In the genomic region with DNA sequence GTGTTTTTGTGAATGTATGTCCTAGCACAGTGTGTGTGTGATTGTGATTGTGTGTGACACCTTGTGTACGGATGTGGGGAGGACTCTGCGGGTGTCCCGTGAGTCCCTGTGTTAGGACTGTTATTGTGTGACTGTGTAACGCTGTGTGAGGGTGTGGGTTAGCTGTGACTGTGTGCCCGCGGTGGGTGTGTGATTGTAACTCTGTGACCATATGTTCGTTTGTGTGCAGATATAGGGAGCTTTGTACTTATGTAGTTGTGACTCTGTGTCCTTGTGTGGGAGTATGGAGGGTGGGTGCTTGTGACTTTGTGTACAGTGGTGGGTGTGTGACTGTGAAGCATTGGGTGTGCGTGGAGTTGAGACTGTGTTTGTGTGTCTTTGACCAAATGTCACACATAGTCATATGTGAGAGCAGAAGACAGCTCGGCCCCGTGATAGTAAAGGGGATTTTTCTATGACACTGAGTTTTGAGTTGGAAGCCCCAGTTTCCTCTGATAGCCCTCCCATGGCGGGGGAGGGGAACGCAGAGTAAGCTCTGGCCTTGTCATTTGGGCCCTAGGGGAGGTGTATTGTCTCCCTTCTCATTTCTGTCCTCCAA, we compare ENCODE assay signal across 8 cellular contexts. TPM values are rescaled to one million over a fixed set of nuclear protein-coding genes. Genes with fewer than 3 reads are reported as not detected.
DNase-seq lines count a peak whose midpoint lies in the region; ATAC-seq, FAIRE-seq and TF ChIP-seq lines count a peak whose summit lies in the region.

No MANE protein-coding gene starts in this region.

- H3K4me3 Mint-ChIP-seq in CD4-positive, CD25-positive, alpha-beta regulatory T cell, result peak overlapping the region; percentile 95 to 100 (median 98)
- H3K4me3 Mint-ChIP-seq in activated naive CD4-positive, alpha-beta T cell treated with anti-CD3 and anti-CD28 coated beads, Interleukin-2, amount 50 U/mL, for 24 hours, result peak overlapping the region; percentile 100

- peak in 1 of 3 donors; percentile 10 for DNase-seq in CD4-positive, CD25-positive, alpha-beta regulatory T cell
- peak; percentile 31 for DNase-seq in stimulated activated CD4-positive, alpha-beta T cell treated with anti-CD3 and anti-CD28 coated beads, Interleukin-15, amount 100 ng/mL, for 24 hours
- no peak for DNase-seq in D721Med (ENCODE audit: insufficient read length, low spot score)
- DNase-seq in cerebellar cortex (ENCODE audit: low spot score), result no peak

- WGBS in HUES64, result 11% methylated on average over 12 of the region's 12 CpGs

- no peak for FAIRE-seq in D721Med (lab: Jason Lieb, UNC)

- peaks cover 33 to 52% of the 10 kb centered on the region in 2 experiments for H3K9me3 ChIP-seq in CD4-positive, CD25-positive, alpha-beta regulatory T cell (ENCODE audit: control insufficient read depth in 2 of 2, low read length in 2 of 2)
- peaks cover 14% of the 10 kb centered on the region; the same call in 1 of the 2 replicates for H3K9me3 ChIP-seq in HUES64 (ENCODE audit: insufficient read depth, low read depth, low read length)

- no peak for TF ChIP-seq CTCF in D721Med (IDR thresholded peaks at IDR 0.05; ENCODE audit: insufficient read depth, missing control alignments)

- peak overlapping the region; percentile 95 to 100 (median 97) for H3K27ac Mint-ChIP-seq in CD4-positive, CD25-positive, alpha-beta regulatory T cell
- peak overlapping the region; percentile 90 for H3K27ac Mint-ChIP-seq in activated naive CD4-positive, alpha-beta T cell treated with anti-CD3 and anti-CD28 coated beads, Interleukin-2, amount 50 U/mL, for 24 hours

- H3K36me3 Mint-ChIP-seq in CD4-positive, CD25-positive, alpha-beta regulatory T cell, result peaks cover 22% of the 10 kb centered on the region
- peaks cover 47% of the 10 kb centered on the region for H3K36me3 Mint-ChIP-seq in activated naive CD4-positive, alpha-beta T cell treated with anti-CD3 and anti-CD28 coated beads, Interleukin-2, amount 50 U/mL, for 24 hours

- H3K4me1 Mint-ChIP-seq in CD4-positive, CD25-positive, alpha-beta regulatory T cell, result peaks cover 10 to 39% (median 21%) of the 10 kb centered on the region in 4 donors
- peaks cover 23% of the 10 kb centered on the region for H3K4me1 Mint-ChIP-seq in activated naive CD4-positive, alpha-beta T cell treated with anti-CD3 and anti-CD28 coated beads, Interleukin-2, amount 50 U/mL, for 24 hours

- peak; percentile 9 to 17 for ATAC-seq in CD4-positive, CD25-positive, alpha-beta regulatory T cell (ENCODE audit: low read depth in 2 of 2)
- ATAC-seq in GM19372 (IDR thresholded peaks at IDR 0.05; ENCODE audit: low read depth, unreplicated experiment), result peak; percentile 21

- peak overlapping the region; percentile 89 for H3K4me3 ChIP-seq in CD4-positive, CD25-positive, alpha-beta regulatory T cell (ENCODE audit: low read depth, low read length)
- H3K4me3 ChIP-seq in HUES64 (ENCODE audit: low read length), result peak overlapping the region; percentile 94
- peak overlapping the region; percentile 98 for H3K4me3 ChIP-seq in iPS-11a (ENCODE audit: low read depth, low read length)

- H3K9ac ChIP-seq in HUES64 (ENCODE audit: low read depth, low read length), result peak overlapping the region; percentile 95

- peaks cover 26% of the 10 kb centered on the region for H3K4me1 ChIP-seq in CD4-positive, CD25-positive, alpha-beta regulatory T cell (ENCODE audit: control insufficient read depth, insufficient read depth, low read length, poor library complexity, severe bottlenecking)
- H3K4me1 ChIP-seq in HUES64 (ENCODE audit: insufficient read depth, low read length), result peaks cover 6% of the 10 kb centered on the region; the same call in 1 of the 2 replicates

- peak overlapping the region; percentile 90 for H3K27ac ChIP-seq in CD4-positive, CD25-positive, alpha-beta regulatory T cell (ENCODE audit: insufficient read depth, low read length, poor library complexity, severe bottlenecking)
- no peak overlapping the region for H3K27ac ChIP-seq in HUES64 (ENCODE audit: low read depth, low read length)

- peaks cover 0 to 40% (median 11%) of the 10 kb centered on the region in 7 donors for H3K9me3 Mint-ChIP-seq in CD4-positive, CD25-positive, alpha-beta regulatory T cell
- H3K9me3 Mint-ChIP-seq in activated naive CD4-positive, alpha-beta T cell treated with anti-CD3 and anti-CD28 coated beads, Interleukin-2, amount 50 U/mL, for 24 hours, result peaks cover 12% of the 10 kb centered on the region

- peaks cover 13% of the 10 kb centered on the region for H3K36me3 ChIP-seq in CD4-positive, CD25-positive, alpha-beta regulatory T cell (ENCODE audit: control insufficient read depth, insufficient read depth, low read length)
- H3K36me3 ChIP-seq in HUES64 (ENCODE audit: insufficient read depth, low read length), result peaks cover 19% of the 10 kb centered on the region

- H3K27me3 Mint-ChIP-seq in CD4-positive, CD25-positive, alpha-beta regulatory T cell, result no peaks in the 10 kb centered on the region
- H3K27me3 Mint-ChIP-seq in activated naive CD4-positive, alpha-beta T cell treated with anti-CD3 and anti-CD28 coated beads, Interleukin-2, amount 50 U/mL, for 24 hours, result no peaks in the 10 kb centered on the region

- H3K27me3 ChIP-seq in CD4-positive, CD25-positive, alpha-beta regulatory T cell (ENCODE audit: control insufficient read depth, insufficient read depth, low read length), result no peaks in the 10 kb centered on the region
- no peaks in the 10 kb centered on the region for H3K27me3 ChIP-seq in HUES64 (ENCODE audit: insufficient read depth, low read length)

RNA-seq across cellular contexts. Expression of a gene that starts 0.9 kb away (rescaled TPM):
- total RNA-seq in CD4-positive, CD25-positive, alpha-beta regulatory T cell, result 3.2 TPM
- 10 to 100 TPM in 2 of 4 donors, 1 to 10 TPM in 2; 5.5 to 11.1 (median 8.3) TPM for polyA plus RNA-seq in CD4-positive, CD25-positive, alpha-beta regulatory T cell
- polyA plus RNA-seq in HUES64 (2013, experiment 1 of 2), result 18.5 TPM
- 21.2 TPM for polyA plus RNA-seq in HUES64 (2013, experiment 2 of 2)

RNA-seq across cellular contexts. Expression of a gene that starts 39.7 kb away (rescaled TPM):
- 7.9 TPM for total RNA-seq in CD4-positive, CD25-positive, alpha-beta regulatory T cell
- 10 to 100 TPM; 13.9 to 20.7 (median 19.1) TPM for polyA plus RNA-seq in CD4-positive, CD25-positive, alpha-beta regulatory T cell
- 10.0 TPM for polyA plus RNA-seq in HUES64 (2013, experiment 1 of 2)
- 9.6 TPM for polyA plus RNA-seq in HUES64 (2013, experiment 2 of 2)

RNA-seq across cellular contexts. Expression of a gene that starts 44.1 kb away (rescaled TPM):
- 31.4 TPM for total RNA-seq in CD4-positive, CD25-positive, alpha-beta regulatory T cell
- 1 to 10 TPM; 4.0 to 8.3 (median 5.9) TPM for polyA plus RNA-seq in CD4-positive, CD25-positive, alpha-beta regulatory T cell
- 6.3 TPM for polyA plus RNA-seq in HUES64 (2013, experiment 1 of 2)
- 7.1 TPM for polyA plus RNA-seq in HUES64 (2013, experiment 2 of 2)
